ENCODE assay signal across 8 cellular contexts in genomic region chr17:40121886-40122465, GRCh38. TPM values are rescaled to one million over a fixed set of nuclear protein-coding genes. Genes with fewer than 3 reads are reported as not detected.
A peak's percentile ranks its signal among the peaks of the same experiment; 100 is the strongest.
DNase-seq lines count a peak whose midpoint lies in the region; ATAC-seq and TF ChIP-seq lines count a peak whose summit lies in the region.

TSS of gene MSL1 (plus strand) at chr17:40121971. CDS start at chr17:40122613, 642 bp downstream.

- no peaks in the 10 kb centered on the region; the same call in 1 of the 2 replicates for H3F3A ChIP-seq in Loucy (ENCODE audit: low read depth)

- H3K36me3 ChIP-seq in Loucy (ENCODE audit: insufficient read depth, low read length) = peaks cover 12% of the 10 kb centered on the region; the same call in 1 of the 2 replicates

- peak within 1 kb of the TSS; percentile 99 for H3K4me2 ChIP-seq in Loucy (ENCODE audit: low read depth, low read length, poor library complexity, severe bottlenecking)

- TF ChIP-seq CTCF in CD14-positive monocyte (IDR thresholded peaks at IDR 0.05) (no peak), Loucy (conservative IDR thresholded peaks at IDR 0.05; ENCODE audit: low read length) (no peak)

- H3K79me2 ChIP-seq in Loucy (ENCODE audit: insufficient read depth, low read length) = peaks cover 67% of the 10 kb centered on the region

- H3K27ac ChIP-seq in substantia nigra (ENCODE audit: low read depth, low read length, poor library complexity, severe bottlenecking) = peak within 1 kb of the TSS; percentile 97

- no peaks in the 10 kb centered on the region for H3K9me3 ChIP-seq in Loucy (ENCODE audit: insufficient read depth, low read depth, low read length)

- peaks cover 6% of the 10 kb centered on the region for H3K27me3 ChIP-seq in Loucy (ENCODE audit: insufficient read depth, low read length, poor library complexity, severe bottlenecking)

- peaks cover 11 to 16% of the 10 kb centered on the region in 2 donors for H3K36me3 Mint-ChIP-seq in CD14-positive monocyte
- H3K36me3 Mint-ChIP-seq in activated naive CD8-positive, alpha-beta T cell = peaks cover 3% of the 10 kb centered on the region

- H3K4me1 Mint-ChIP-seq in CD14-positive monocyte = peaks cover 46% of the 10 kb centered on the region
- peaks cover 37% of the 10 kb centered on the region for H3K4me1 Mint-ChIP-seq in activated naive CD8-positive, alpha-beta T cell (ENCODE audit: low read depth)

- H3K27ac Mint-ChIP-seq in CD14-positive monocyte = peak within 1 kb of the TSS; percentile 10 to 87 (median 75)
- H3K27ac Mint-ChIP-seq in activated naive CD8-positive, alpha-beta T cell = peak within 1 kb of the TSS; percentile 80

- peaks cover 39% of the 10 kb centered on the region for H4K20me1 ChIP-seq in Loucy (ENCODE audit: insufficient read depth, low read length, poor library complexity, severe bottlenecking)

- peak; percentile 80 for DNase-seq in CD14-positive monocyte (ENCODE audit: low spot score)
- DNase-seq in SKM-1 (lab: John Stamatoyannopoulos, UW; ENCODE audit: unreplicated experiment) = peak; percentile 63
- no peak for DNase-seq in glomerular endothelial cell (ENCODE audit: extremely low read depth, low read depth, low spot score)
- DNase-seq in occipital lobe (lab: John Stamatoyannopoulos, UW) = peak; percentile 78
- peak in 46 of 49 donors; percentile 36 to 93 (median 80) for DNase-seq in substantia nigra (lab: John Stamatoyannopoulos, UW)

- no peaks in the 10 kb centered on the region for H3K9me2 ChIP-seq in Loucy (replicated peaks; ENCODE audit: low read depth, low read length)

- H3K4me3 Mint-ChIP-seq in CD14-positive monocyte = peak within 1 kb of the TSS; percentile 79 to 88
- H3K4me3 Mint-ChIP-seq in activated naive CD8-positive, alpha-beta T cell = peak within 1 kb of the TSS; percentile 87

- peak within 1 kb of the TSS; percentile 84 for H3K4me3 ChIP-seq in Loucy (ENCODE audit: low read length, poor library complexity, severe bottlenecking)

- H3K9ac ChIP-seq in Loucy (ENCODE audit: low read depth, low read length, poor library complexity, severe bottlenecking) = peak within 1 kb of the TSS; percentile 95

- intact Hi-C loops in CD14-positive monocyte (cut with micrococcal nuclease) = loop anchor here in 1 of 2 donors (5.0 kb wide), 1 partner anchor 35 kb away; no protein-coding TSS in a partner anchor

- ATAC-seq in GM21390 (IDR thresholded peaks at IDR 0.05; ENCODE audit: unreplicated experiment) = peak; percentile 48

- H3K27me3 Mint-ChIP-seq in CD14-positive monocyte (ENCODE audit: low read depth in 3 of 3) = peaks cover 0 to 2% (median 0%) of the 10 kb centered on the region in 3 donors
- no peaks in the 10 kb centered on the region for H3K27me3 Mint-ChIP-seq in activated naive CD8-positive, alpha-beta T cell

- H3K9me3 Mint-ChIP-seq in CD14-positive monocyte = no peaks in the 10 kb centered on the region
- no peaks in the 10 kb centered on the region for H3K9me3 Mint-ChIP-seq in activated naive CD8-positive, alpha-beta T cell (ENCODE audit: low read depth)

- H3K4me1 ChIP-seq in Loucy (ENCODE audit: insufficient read depth, low read length, poor library complexity, severe bottlenecking) = peaks cover 30% of the 10 kb centered on the region

- peak within 1 kb of the TSS; percentile 81 for H2AFZ ChIP-seq in Loucy (ENCODE audit: low read length)

RNA-seq across cellular contexts. Expression of gene MSL1, which starts in this region (rescaled TPM):
- polyA plus RNA-seq in CD14-positive monocyte = 10 to 100 TPM in 1 of 2 donors, 1 to 10 TPM in 1; 10.0 to 11.4 TPM
- total RNA-seq in glomerular endothelial cell (60.5 and 84.1 TPM in 2 replicates), occipital lobe (89.2 TPM)
